Comparison of ENCODE assay signal across 16 cellular contexts in genomic region chr11:10631761-10632160, GRCh38.
"Had no signal": no experiment of that assay in that cellular context is flagged by ENCODE, and none has a peak within 500 bp of the region (broad histone marks: within the 10 kb centered on the region; RNA-seq: fewer than 3 reads in every experiment).

No MANE protein-coding gene starts in this region.

- DNase-seq: activated B cell treated with CpG ODN at 0.5 μM for 24 hours; activated CD4-positive, alpha-beta memory T cell treated with anti-CD3 and anti-CD28 coated beads, Interleukin-2, amount 10 ng/mL, durations not matched to agents 7 days and 5 days; activated T-cell treated with anti-CD3 and anti-CD28 coated beads, Interleukin-2, amount 50 U/mL, for 24 hours; central memory CD4-positive, alpha-beta T cell; dorsolateral prefrontal cortex; effector memory CD8-positive, alpha-beta T cell; heart left ventricle; lower lobe of right lung; naive thymus-derived CD4-positive, alpha-beta T cell; sigmoid colon; stimulated activated naive CD4-positive, alpha-beta T cell; testis had no signal

- H3K36me3 Mint-ChIP-seq: activated naive CD4-positive, alpha-beta T cell treated with anti-CD3 and anti-CD28 coated beads, Interleukin-2, amount 50 U/mL, for 72 hours; naive thymus-derived CD4-positive, alpha-beta T cell had no signal

- H3K27ac ChIP-seq: dorsolateral prefrontal cortex, lower lobe of right lung, testis had no signal

- H3K36me3 ChIP-seq: lower lobe of right lung had no signal

- H3K27ac Mint-ChIP-seq: activated B cell treated with CpG ODN at 0.5 μM for 24 hours; activated CD4-positive, alpha-beta memory T cell treated with anti-CD3 and anti-CD28 coated beads, Interleukin-2, amount 10 ng/mL, durations not matched to agents 7 days and 5 days; activated T-helper 17 cell treated with anti-CD3 and anti-CD28 coated beads, Interleukin-2, amount 50 U/mL, for 72 hours; naive thymus-derived CD4-positive, alpha-beta T cell had no signal

- H3K4me3 Mint-ChIP-seq: activated B cell treated with CpG ODN at 0.5 μM for 24 hours; activated CD4-positive, alpha-beta memory T cell treated with anti-CD3 and anti-CD28 coated beads, Interleukin-2, amount 10 ng/mL, durations not matched to agents 7 days and 5 days; activated T-cell treated with anti-CD3 and anti-CD28 coated beads, Interleukin-2, amount 50 U/mL, for 24 hours; activated T-helper 17 cell treated with anti-CD3 and anti-CD28 coated beads, Interleukin-2, amount 50 U/mL, for 72 hours; effector memory CD8-positive, alpha-beta T cell; naive thymus-derived CD4-positive, alpha-beta T cell; neural crest cell had no signal

- H3K4me1 ChIP-seq: heart left ventricle, lower lobe of right lung had no signal

- H3K27me3 ChIP-seq: dorsolateral prefrontal cortex, heart left ventricle, sigmoid colon, testis had no signal

- H3K4me3 ChIP-seq: dorsolateral prefrontal cortex, heart left ventricle, lower lobe of right lung, sigmoid colon, smooth muscle cell, testis had no signal

- H3K9me3 ChIP-seq: heart left ventricle, lower lobe of right lung, sigmoid colon, testis had no signal

- ATAC-seq: effector memory CD8-positive, alpha-beta T cell; heart left ventricle; naive thymus-derived CD4-positive, alpha-beta T cell had no signal

- H3K4me1 Mint-ChIP-seq: activated T-helper 17 cell treated with anti-CD3 and anti-CD28 coated beads, Interleukin-2, amount 50 U/mL, for 72 hours had no signal

- H3K4me2 ChIP-seq: smooth muscle cell had no signal

- H3K9me3 Mint-ChIP-seq: activated B cell treated with CpG ODN at 0.5 μM for 24 hours; activated CD4-positive, alpha-beta memory T cell treated with anti-CD3 and anti-CD28 coated beads, Interleukin-2, amount 10 ng/mL, durations not matched to agents 7 days and 5 days; activated naive CD4-positive, alpha-beta T cell treated with anti-CD3 and anti-CD28 coated beads, Interleukin-2, amount 50 U/mL, for 72 hours; activated T-cell treated with anti-CD3 and anti-CD28 coated beads, Interleukin-2, amount 50 U/mL, for 24 hours; activated T-helper 17 cell treated with anti-CD3 and anti-CD28 coated beads, Interleukin-2, amount 50 U/mL, for 72 hours; effector memory CD8-positive, alpha-beta T cell; naive thymus-derived CD4-positive, alpha-beta T cell; neural crest cell had no signal

- H3K27me3 Mint-ChIP-seq: activated B cell treated with CpG ODN at 0.5 μM for 24 hours; activated T-cell treated with anti-CD3 and anti-CD28 coated beads, Interleukin-2, amount 50 U/mL, for 24 hours had no signal
